ENCODE assay signal across 13 cellular contexts in genomic region chr2:226649201-226649600, GRCh38.
A peak's percentile ranks its signal among the peaks of the same experiment; 100 is the strongest.
DNase-seq lines count a peak whose midpoint lies in the region; ATAC-seq and TF ChIP-seq lines count a peak whose summit lies in the region.
"Had no signal": no experiment of that assay in that cellular context is flagged by ENCODE, and none has a peak within 500 bp of the region (broad histone marks: within the 10 kb centered on the region; RNA-seq: fewer than 3 reads in every experiment).

No MANE protein-coding gene starts in this region.

- peaks cover 60 to 92% of the 10 kb centered on the region in 2 experiments for H3K4me1 ChIP-seq in HCT116 (ENCODE audit: control insufficient read depth in 1 of 2, insufficient read depth in 2 of 2, low read length in 2 of 2)
- peaks cover 0 to 18% (median 1%) of the 10 kb centered on the region in 4 donors for H3K4me1 ChIP-seq in Peyer's patch
- H3K4me1 ChIP-seq in hepatocyte (ENCODE audit: insufficient read depth) = peaks cover 15% of the 10 kb centered on the region
- peaks cover 52% of the 10 kb centered on the region for H3K4me1 ChIP-seq in skeletal muscle satellite cell (ENCODE audit: control insufficient read depth, insufficient read depth, low read length)

- DNase-seq in HCT116 (ENCODE audit: low read depth, low spot score) (no peak), Peyer's patch (no peak), hepatocyte (ENCODE audit: low spot score) (no peak), head of caudate nucleus (no peak), GM19240 (ENCODE audit: insufficient read length, low spot score) (no peak), endothelial cell (ENCODE audit: low spot score) (no peak)
- DNase-seq: activated gamma-delta T cell, cortex of kidney, foreskin melanocyte, left lung, NCI-H1048, NCI-H226 had no signal

- H4K20me1 ChIP-seq in HCT116 (ENCODE audit: insufficient read depth) (no peaks in the 10 kb centered on the region), hepatocyte (ENCODE audit: insufficient read depth, poor library complexity, severe bottlenecking) (no peaks in the 10 kb centered on the region)

- BruUV-seq in HCT116 (replicated peaks; lab: Mats Ljungman, UMichigan) = no TSS peak

- TF ChIP-seq POLR2A in HCT116 (IDR thresholded peaks at IDR 0.05; ENCODE audit: borderline replicate concordance, extremely low read depth, insufficient read depth, insufficient read length) = peak; percentile 2
- TF ChIP-seq POLR2A in Peyer's patch (IDR thresholded peaks at IDR 0.05) = no peak

- H3K9ac ChIP-seq in HCT116 (ENCODE audit: low read length) (peak overlapping the region; percentile 69), skeletal muscle satellite cell (ENCODE audit: low read depth, low read length) (peak overlapping the region; percentile 77)

- ATAC-seq in HCT116 = no peak

- H3K4me3 Mint-ChIP-seq in endothelial cell (ENCODE audit: unreplicated experiment) = no peak overlapping the region

- TF ChIP-seq CTCF in HCT116 (IDR thresholded peaks at IDR 0.05 in 2 of 3, conservative IDR thresholded peaks at IDR 0.05 in 1 of 3; ENCODE audit: borderline replicate concordance in 1 of 3, insufficient read depth in 1 of 3, low read depth in 2 of 3, low read length in 2 of 3) = no peak
- TF ChIP-seq CTCF in Peyer's patch (IDR thresholded peaks at IDR 0.05) = no peak
- TF ChIP-seq CTCF in hepatocyte (IDR thresholded peaks at IDR 0.05; ENCODE audit: poor library complexity) = no peak
- TF ChIP-seq CTCF in endothelial cell (IDR thresholded peaks at IDR 0.05; ENCODE audit: unreplicated experiment) = no peak

- no peak for TF ChIP-seq RAD21 in HCT116 (IDR thresholded peaks at IDR 0.05; ENCODE audit: low read depth)

- H3K79me2 ChIP-seq in HCT116 (ENCODE audit: insufficient read depth, low read length) (peaks cover 42% of the 10 kb centered on the region), hepatocyte (no peaks in the 10 kb centered on the region)

- H3K27me3 ChIP-seq in HCT116 (ENCODE audit: insufficient read depth, low read length) (no peaks in the 10 kb centered on the region), Peyer's patch (no peaks in the 10 kb centered on the region), hepatocyte (no peaks in the 10 kb centered on the region), skeletal muscle satellite cell (ENCODE audit: control insufficient read depth, insufficient read depth, low read length) (no peaks in the 10 kb centered on the region)

- H3K4me3 ChIP-seq in HCT116 (replicated peaks in 1 of 2; ENCODE audit: low read depth in 1 of 2, low read length in 2 of 2) = peak overlapping the region in 1 of 2 experiments; percentile 8; a peak in 1 of 4 replicates
- H3K4me3 ChIP-seq in Peyer's patch = no peak overlapping the region
- no peak overlapping the region for H3K4me3 ChIP-seq in hepatocyte
- no peak overlapping the region for H3K4me3 ChIP-seq in skeletal muscle satellite cell (ENCODE audit: low read length)
- H3K4me3 ChIP-seq: left lung had no signal

- H3K4me1 Mint-ChIP-seq in endothelial cell (ENCODE audit: unreplicated experiment) = peaks cover 16% of the 10 kb centered on the region

- peaks cover 10% of the 10 kb centered on the region for H3K36me3 Mint-ChIP-seq in endothelial cell (ENCODE audit: low read depth, unreplicated experiment)

- H3K4me2 ChIP-seq in HCT116 (ENCODE audit: low read length) (peak overlapping the region; percentile 59), hepatocyte (peak overlapping the region; percentile 13), skeletal muscle satellite cell (ENCODE audit: low read length) (no peak overlapping the region)

- H3K36me3 ChIP-seq in HCT116 (ENCODE audit: control insufficient read depth in 1 of 2, insufficient read depth in 2 of 2, low read length in 2 of 2) = peaks cover 0 to 15% of the 10 kb centered on the region in 2 experiments; a peak in 1 of 4 replicates
- no peaks in the 10 kb centered on the region for H3K36me3 ChIP-seq in Peyer's patch
- no peaks in the 10 kb centered on the region for H3K36me3 ChIP-seq in hepatocyte (replicated peaks; ENCODE audit: insufficient read depth, low read depth)
- no peaks in the 10 kb centered on the region for H3K36me3 ChIP-seq in skeletal muscle satellite cell (ENCODE audit: insufficient read depth, low read length)
- H3K36me3 ChIP-seq: left lung had no signal

- intact Hi-C loops in HCT116 (cut with micrococcal nuclease) = no loop called here
- intact Hi-C loops in head of caudate nucleus (cut with DNase I) = no loop called here

- no peak overlapping the region for H3K27ac Mint-ChIP-seq in endothelial cell (ENCODE audit: unreplicated experiment)

- H3K9me3 Mint-ChIP-seq in endothelial cell (ENCODE audit: unreplicated experiment) = peaks cover 8% of the 10 kb centered on the region

- 98% methylated on average over 10 of the region's 10 CpGs for WGBS in hepatocyte (ENCODE audit: low lambda C conversion rate, missing lambda C conversion rate)

- H3K9me2 ChIP-seq in HCT116 (ENCODE audit: insufficient read depth) (no peaks in the 10 kb centered on the region), hepatocyte (replicated peaks; ENCODE audit: insufficient read depth) (no peaks in the 10 kb centered on the region)

- POLR2A ChIA-PET in HCT116 (lab: Charles Lee) = interaction anchor here (0.9 to 1.7 kb wide), 5 partner anchors 10 to 465 kb away, joined by 3 to 7 read pairs (median 5); no protein-coding TSS in a partner anchor

- H2AFZ ChIP-seq in HCT116 (ENCODE audit: low read depth, low read length, poor library complexity, severe bottlenecking) (no peak overlapping the region), hepatocyte (peak overlapping the region; percentile 22)

- RAD21 ChIA-PET in HCT116 (lab: Charles Lee; ENCODE audit: low non-redundant PET in 1 of 2, low total read pairs in 2 of 2, uncharacterized antibody in 2 of 2, unreplicated experiment in 2 of 2) = interaction anchor here in 1 of 2 experiments (0.6 kb wide), 1 partner anchor 459 kb away, joined by 3 read pairs; no protein-coding TSS in a partner anchor

- H3K27ac ChIP-seq in HCT116 (ENCODE audit: low read depth, low read length) = peak overlapping the region; percentile 98
- H3K27ac ChIP-seq in Peyer's patch = peak overlapping the region in 3 of 4 donors; percentile 59 to 81 (median 68)
- H3K27ac ChIP-seq in hepatocyte = peak overlapping the region; percentile 89

- H3K27me3 Mint-ChIP-seq in endothelial cell (ENCODE audit: unreplicated experiment) = peaks cover 3% of the 10 kb centered on the region

- CTCF ChIA-PET in HCT116 (lab: Charles Lee) = no interaction called here

- H3K9me3 ChIP-seq in HCT116 (ENCODE audit: control insufficient read depth in 1 of 2, insufficient read depth in 1 of 2, low read depth in 1 of 2, low read length in 2 of 2) (peaks cover 0 to 6% of the 10 kb centered on the region in 2 experiments; a peak in 1 of 4 replicates), Peyer's patch (peaks cover 0 to 3% (median 0%) of the 10 kb centered on the region in 4 donors), hepatocyte (ENCODE audit: low read depth) (no peaks in the 10 kb centered on the region), skeletal muscle satellite cell (replicated peaks; ENCODE audit: low read length) (peaks cover 3% of the 10 kb centered on the region)
- H3K9me3 ChIP-seq: left lung had no signal

TF ChIP-seq in HCT116, 20 proteins besides CTCF, POLR2A, EP300 and RAD21:
- TF ChIP-seq CEBPB (IDR thresholded peaks at IDR 0.05; ENCODE audit: low read depth) (no peak), CBX3 (IDR thresholded peaks at IDR 0.05; ENCODE audit: low read depth) (no peak), ATF3 (IDR thresholded peaks at IDR 0.05) (no peak), EZH2 (IDR thresholded peaks at IDR 0.05) (no peak), FOSL1 (IDR thresholded peaks at IDR 0.05; ENCODE audit: low read depth) (no peak), TCF7L2 (IDR thresholded peaks at IDR 0.05; ENCODE audit: borderline replicate concordance, extremely low read depth, insufficient read depth, insufficient read length) (no peak), SP1 (IDR thresholded peaks at IDR 0.05; ENCODE audit: low read depth) (no peak), ZNF274 (IDR thresholded peaks at IDR 0.05; ENCODE audit: low read depth, low read length) (no peak), YY1 (IDR thresholded peaks at IDR 0.05; ENCODE audit: extremely low read depth, insufficient replicate concordance, low read depth, low read length) (no peak), ELF1 (IDR thresholded peaks at IDR 0.05; ENCODE audit: borderline replicate concordance, low read depth) (no peak)
- TF ChIP-seq, protein P1, sequence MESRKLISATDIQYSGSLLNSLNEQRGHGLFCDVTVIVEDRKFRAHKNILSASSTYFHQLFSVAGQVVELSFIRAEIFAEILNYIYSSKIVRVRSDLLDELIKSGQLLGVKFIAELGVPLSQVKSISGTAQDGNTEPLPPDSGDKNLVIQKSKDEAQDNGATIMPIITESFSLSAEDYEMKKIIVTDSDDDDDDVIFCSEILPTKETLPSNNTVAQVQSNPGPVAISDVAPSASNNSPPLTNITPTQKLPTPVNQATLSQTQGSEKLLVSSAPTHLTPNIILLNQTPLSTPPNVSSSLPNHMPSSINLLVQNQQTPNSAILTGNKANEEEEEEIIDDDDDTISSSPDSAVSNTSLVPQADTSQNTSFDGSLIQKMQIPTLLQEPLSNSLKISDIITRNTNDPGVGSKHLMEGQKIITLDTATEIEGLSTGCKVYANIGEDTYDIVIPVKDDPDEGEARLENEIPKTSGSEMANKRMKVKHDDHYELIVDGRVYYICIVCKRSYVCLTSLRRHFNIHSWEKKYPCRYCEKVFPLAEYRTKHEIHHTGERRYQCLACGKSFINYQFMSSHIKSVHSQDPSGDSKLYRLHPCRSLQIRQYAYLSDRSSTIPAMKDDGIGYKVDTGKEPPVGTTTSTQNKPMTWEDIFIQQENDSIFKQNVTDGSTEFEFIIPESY (IDR thresholded peaks at IDR 0.05; ENCODE audit: extremely low read depth, insufficient replicate concordance, low read length) = no peak
TF ChIP-seq in HCT116: peak in this region for 0.
